In genomic region chrX:24054182-24055042, GRCh38 we compare ENCODE assay signal across 1 cellular context.
TF ChIP-seq lines count a peak whose summit lies in the region.

Gene EIF2S3, plus strand, starts transcription at chrX:24054956. Its CDS starts 13 bp downstream, at chrX:24054969.

TF ChIP-seq in HEK293, 187 proteins besides CTCF, POLR2A, EP300 and RAD21 (continued from another document and continues in another):
- TF ChIP-seq, protein P1, sequence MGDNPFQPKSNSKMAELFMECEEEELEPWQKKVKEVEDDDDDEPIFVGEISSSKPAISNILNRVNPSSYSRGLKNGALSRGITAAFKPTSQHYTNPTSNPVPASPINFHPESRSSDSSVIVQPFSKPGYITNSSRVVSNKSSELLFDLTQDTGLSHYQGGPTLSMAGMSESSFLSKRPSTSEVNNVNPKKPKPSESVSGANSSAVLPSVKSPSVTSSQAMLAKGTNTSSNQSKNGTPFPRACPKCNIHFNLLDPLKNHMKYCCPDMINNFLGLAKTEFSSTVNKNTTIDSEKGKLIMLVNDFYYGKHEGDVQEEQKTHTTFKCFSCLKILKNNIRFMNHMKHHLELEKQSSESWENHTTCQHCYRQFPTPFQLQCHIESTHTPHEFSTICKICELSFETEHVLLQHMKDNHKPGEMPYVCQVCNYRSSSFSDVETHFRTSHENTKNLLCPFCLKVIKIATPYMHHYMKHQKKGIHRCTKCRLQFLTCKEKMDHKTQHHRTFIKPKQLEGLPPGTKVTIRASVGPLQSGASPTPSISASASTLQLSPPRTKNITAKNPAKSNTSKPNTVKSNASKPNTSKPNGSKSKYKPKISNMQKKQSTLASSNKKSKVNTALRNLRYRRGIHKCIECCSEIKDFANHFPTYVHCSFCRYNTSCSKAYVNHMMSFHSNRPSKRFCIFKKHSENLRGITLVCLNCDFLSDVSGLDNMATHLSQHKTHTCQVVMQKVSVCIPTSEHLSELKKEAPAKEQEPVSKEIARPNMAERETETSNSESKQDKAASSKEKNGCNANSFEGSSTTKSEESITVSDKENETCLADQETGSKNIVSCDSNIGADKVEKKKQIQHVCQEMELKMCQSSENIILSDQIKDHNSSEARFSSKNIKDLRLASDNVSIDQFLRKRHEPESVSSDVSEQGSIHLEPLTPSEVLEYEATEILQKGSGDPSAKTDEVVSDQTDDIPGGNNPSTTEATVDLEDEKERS (tag by site-specific recombination; IDR thresholded peaks at IDR 0.05), result no peak
- TF ChIP-seq, protein P2, sequence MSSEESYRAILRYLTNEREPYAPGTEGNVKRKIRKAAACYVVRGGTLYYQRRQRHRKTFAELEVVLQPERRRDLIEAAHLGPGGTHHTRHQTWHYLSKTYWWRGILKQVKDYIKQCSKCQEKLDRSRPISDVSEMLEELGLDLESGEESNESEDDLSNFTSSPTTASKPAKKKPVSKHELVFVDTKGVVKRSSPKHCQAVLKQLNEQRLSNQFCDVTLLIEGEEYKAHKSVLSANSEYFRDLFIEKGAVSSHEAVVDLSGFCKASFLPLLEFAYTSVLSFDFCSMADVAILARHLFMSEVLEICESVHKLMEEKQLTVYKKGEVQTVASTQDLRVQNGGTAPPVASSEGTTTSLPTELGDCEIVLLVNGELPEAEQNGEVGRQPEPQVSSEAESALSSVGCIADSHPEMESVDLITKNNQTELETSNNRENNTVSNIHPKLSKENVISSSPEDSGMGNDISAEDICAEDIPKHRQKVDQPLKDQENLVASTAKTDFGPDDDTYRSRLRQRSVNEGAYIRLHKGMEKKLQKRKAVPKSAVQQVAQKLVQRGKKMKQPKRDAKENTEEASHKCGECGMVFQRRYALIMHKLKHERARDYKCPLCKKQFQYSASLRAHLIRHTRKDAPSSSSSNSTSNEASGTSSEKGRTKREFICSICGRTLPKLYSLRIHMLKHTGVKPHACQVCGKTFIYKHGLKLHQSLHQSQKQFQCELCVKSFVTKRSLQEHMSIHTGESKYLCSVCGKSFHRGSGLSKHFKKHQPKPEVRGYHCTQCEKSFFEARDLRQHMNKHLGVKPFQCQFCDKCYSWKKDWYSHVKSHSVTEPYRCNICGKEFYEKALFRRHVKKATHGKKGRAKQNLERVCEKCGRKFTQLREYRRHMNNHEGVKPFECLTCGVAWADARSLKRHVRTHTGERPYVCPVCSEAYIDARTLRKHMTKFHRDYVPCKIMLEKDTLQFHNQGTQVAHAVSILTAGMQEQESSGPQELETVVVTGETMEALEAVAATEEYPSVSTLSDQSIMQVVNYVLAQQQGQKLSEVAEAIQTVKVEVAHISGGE (tag by site-specific recombination; conservative IDR thresholded peaks at IDR 0.05; ENCODE audit: low read depth), result peak; percentile 93
- TF ChIP-seq ZBTB8A (tag by site-specific recombination; IDR thresholded peaks at IDR 0.05), result peak; percentile 86
- TF ChIP-seq, protein P3, sequence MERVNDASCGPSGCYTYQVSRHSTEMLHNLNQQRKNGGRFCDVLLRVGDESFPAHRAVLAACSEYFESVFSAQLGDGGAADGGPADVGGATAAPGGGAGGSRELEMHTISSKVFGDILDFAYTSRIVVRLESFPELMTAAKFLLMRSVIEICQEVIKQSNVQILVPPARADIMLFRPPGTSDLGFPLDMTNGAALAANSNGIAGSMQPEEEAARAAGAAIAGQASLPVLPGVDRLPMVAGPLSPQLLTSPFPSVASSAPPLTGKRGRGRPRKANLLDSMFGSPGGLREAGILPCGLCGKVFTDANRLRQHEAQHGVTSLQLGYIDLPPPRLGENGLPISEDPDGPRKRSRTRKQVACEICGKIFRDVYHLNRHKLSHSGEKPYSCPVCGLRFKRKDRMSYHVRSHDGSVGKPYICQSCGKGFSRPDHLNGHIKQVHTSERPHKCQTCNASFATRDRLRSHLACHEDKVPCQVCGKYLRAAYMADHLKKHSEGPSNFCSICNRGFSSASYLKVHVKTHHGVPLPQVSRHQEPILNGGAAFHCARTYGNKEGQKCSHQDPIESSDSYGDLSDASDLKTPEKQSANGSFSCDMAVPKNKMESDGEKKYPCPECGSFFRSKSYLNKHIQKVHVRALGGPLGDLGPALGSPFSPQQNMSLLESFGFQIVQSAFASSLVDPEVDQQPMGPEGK (tag by site-specific recombination; IDR thresholded peaks at IDR 0.05), result peak; percentile 94
- TF ChIP-seq, protein P4, sequence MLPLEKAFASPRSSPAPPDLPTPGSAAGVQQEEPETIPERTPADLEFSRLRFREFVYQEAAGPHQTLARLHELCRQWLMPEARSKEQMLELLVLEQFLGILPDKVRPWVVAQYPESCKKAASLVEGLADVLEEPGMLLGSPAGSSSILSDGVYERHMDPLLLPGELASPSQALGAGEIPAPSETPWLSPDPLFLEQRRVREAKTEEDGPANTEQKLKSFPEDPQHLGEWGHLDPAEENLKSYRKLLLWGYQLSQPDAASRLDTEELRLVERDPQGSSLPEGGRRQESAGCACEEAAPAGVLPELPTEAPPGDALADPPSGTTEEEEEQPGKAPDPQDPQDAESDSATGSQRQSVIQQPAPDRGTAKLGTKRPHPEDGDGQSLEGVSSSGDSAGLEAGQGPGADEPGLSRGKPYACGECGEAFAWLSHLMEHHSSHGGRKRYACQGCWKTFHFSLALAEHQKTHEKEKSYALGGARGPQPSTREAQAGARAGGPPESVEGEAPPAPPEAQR (tag by site-specific recombination; IDR thresholded peaks at IDR 0.05), result peak; percentile 78; the same call in 1 of the 2 replicates
- TF ChIP-seq ZNF501 (tag by site-specific recombination; IDR thresholded peaks at IDR 0.05), result peak; percentile 60; the same call in 1 of the 2 replicates
- TF ChIP-seq ZBTB21 (tag by site-specific recombination; IDR thresholded peaks at IDR 0.05), result peak; percentile 76
- no peak for TF ChIP-seq ZFP41 (tag by site-specific recombination; IDR thresholded peaks at IDR 0.05; ENCODE audit: borderline replicate concordance)
- no peak for TF ChIP-seq ZNF621 (tag by site-specific recombination; IDR thresholded peaks at IDR 0.05)
- peak; percentile 71 for TF ChIP-seq ZNF610 (tag by site-specific recombination; IDR thresholded peaks at IDR 0.05; ENCODE audit: borderline replicate concordance)
- TF ChIP-seq, protein P5, sequence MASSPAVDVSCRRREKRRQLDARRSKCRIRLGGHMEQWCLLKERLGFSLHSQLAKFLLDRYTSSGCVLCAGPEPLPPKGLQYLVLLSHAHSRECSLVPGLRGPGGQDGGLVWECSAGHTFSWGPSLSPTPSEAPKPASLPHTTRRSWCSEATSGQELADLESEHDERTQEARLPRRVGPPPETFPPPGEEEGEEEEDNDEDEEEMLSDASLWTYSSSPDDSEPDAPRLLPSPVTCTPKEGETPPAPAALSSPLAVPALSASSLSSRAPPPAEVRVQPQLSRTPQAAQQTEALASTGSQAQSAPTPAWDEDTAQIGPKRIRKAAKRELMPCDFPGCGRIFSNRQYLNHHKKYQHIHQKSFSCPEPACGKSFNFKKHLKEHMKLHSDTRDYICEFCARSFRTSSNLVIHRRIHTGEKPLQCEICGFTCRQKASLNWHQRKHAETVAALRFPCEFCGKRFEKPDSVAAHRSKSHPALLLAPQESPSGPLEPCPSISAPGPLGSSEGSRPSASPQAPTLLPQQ (tag by site-specific recombination; IDR thresholded peaks at IDR 0.05), result peak; percentile 73
- TF ChIP-seq ZFHX2 (tag by site-specific recombination; conservative IDR thresholded peaks at IDR 0.05), result peak; percentile 68
- no peak for TF ChIP-seq ZNF777 (tag by site-specific recombination; IDR thresholded peaks at IDR 0.05; ENCODE audit: borderline replicate concordance)
- 0 out of 2 replicates have a peak, but pooled peaks have one; percentile 70 for TF ChIP-seq HOXC10 (CRISPR knock-in tag; IDR thresholded peaks at IDR 0.05)
- no peak for TF ChIP-seq ZNF211 (tag by site-specific recombination; IDR thresholded peaks at IDR 0.05; ENCODE audit: low read depth)
- peak; percentile 85; the same call in 1 of the 2 replicates for TF ChIP-seq SP7 (tag by site-specific recombination; IDR thresholded peaks at IDR 0.05)
- TF ChIP-seq ZNF24 (tag by site-specific recombination; IDR thresholded peaks at IDR 0.05), result peak; percentile 87
- peak; percentile 6; the same call in 1 of the 2 replicates for TF ChIP-seq ZNF10 (tag by site-specific recombination; IDR thresholded peaks at IDR 0.05)
- peak; percentile 89 for TF ChIP-seq WT1 (tag by site-specific recombination; IDR thresholded peaks at IDR 0.05)
- TF ChIP-seq, protein P6, sequence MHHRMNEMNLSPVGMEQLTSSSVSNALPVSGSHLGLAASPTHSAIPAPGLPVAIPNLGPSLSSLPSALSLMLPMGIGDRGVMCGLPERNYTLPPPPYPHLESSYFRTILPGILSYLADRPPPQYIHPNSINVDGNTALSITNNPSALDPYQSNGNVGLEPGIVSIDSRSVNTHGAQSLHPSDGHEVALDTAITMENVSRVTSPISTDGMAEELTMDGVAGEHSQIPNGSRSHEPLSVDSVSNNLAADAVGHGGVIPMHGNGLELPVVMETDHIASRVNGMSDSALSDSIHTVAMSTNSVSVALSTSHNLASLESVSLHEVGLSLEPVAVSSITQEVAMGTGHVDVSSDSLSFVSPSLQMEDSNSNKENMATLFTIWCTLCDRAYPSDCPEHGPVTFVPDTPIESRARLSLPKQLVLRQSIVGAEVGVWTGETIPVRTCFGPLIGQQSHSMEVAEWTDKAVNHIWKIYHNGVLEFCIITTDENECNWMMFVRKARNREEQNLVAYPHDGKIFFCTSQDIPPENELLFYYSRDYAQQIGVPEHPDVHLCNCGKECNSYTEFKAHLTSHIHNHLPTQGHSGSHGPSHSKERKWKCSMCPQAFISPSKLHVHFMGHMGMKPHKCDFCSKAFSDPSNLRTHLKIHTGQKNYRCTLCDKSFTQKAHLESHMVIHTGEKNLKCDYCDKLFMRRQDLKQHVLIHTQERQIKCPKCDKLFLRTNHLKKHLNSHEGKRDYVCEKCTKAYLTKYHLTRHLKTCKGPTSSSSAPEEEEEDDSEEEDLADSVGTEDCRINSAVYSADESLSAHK (tag by site-specific recombination; IDR thresholded peaks at IDR 0.05), result peak; percentile 61; the same call in 1 of the 2 replicates
- peak; percentile 65 for TF ChIP-seq ZNF660 (tag by site-specific recombination; IDR thresholded peaks at IDR 0.05)
- TF ChIP-seq ZNF423 (tag by site-specific recombination; IDR thresholded peaks at IDR 0.05), result peak; percentile 30; the same call in 1 of the 2 replicates
- TF ChIP-seq RBAK (tag by site-specific recombination; IDR thresholded peaks at IDR 0.05), result no peak
- peak; percentile 100 for TF ChIP-seq ZXDB (tag by site-specific recombination; IDR thresholded peaks at IDR 0.05)
- TF ChIP-seq EGR2 (tag by site-specific recombination; IDR thresholded peaks at IDR 0.05; ENCODE audit: low read depth), result peak; percentile 65
- peak; percentile 78 for TF ChIP-seq YY2 (tag by site-specific recombination; IDR thresholded peaks at IDR 0.05)
- TF ChIP-seq, protein P7, sequence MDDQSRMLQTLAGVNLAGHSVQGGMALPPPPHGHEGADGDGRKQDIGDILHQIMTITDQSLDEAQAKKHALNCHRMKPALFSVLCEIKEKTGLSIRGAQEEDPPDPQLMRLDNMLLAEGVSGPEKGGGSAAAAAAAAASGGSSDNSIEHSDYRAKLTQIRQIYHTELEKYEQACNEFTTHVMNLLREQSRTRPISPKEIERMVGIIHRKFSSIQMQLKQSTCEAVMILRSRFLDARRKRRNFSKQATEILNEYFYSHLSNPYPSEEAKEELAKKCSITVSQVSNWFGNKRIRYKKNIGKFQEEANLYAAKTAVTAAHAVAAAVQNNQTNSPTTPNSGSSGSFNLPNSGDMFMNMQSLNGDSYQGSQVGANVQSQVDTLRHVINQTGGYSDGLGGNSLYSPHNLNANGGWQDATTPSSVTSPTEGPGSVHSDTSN (CRISPR knock-in tag; IDR thresholded peaks at IDR 0.05), result peak; percentile 85; the same call in 1 of the 2 replicates
- peak; percentile 59; the same call in 1 of the 2 replicates for TF ChIP-seq ZNF184 (tag by site-specific recombination; IDR thresholded peaks at IDR 0.05)
- TF ChIP-seq ZNF266 (tag by site-specific recombination; IDR thresholded peaks at IDR 0.05; ENCODE audit: low read depth), result 0 out of 2 replicates have a peak, but pooled peaks have one; percentile 8
- peak; percentile 96 for TF ChIP-seq KLF7 (tag by site-specific recombination; IDR thresholded peaks at IDR 0.05; ENCODE audit: borderline replicate concordance)
- TF ChIP-seq ZBTB20 (tag by site-specific recombination; IDR thresholded peaks at IDR 0.05), result peak; percentile 97
- TF ChIP-seq ZNF18 (tag by site-specific recombination; IDR thresholded peaks at IDR 0.05), result peak; percentile 74
- no peak for TF ChIP-seq ZNF560 (tag by site-specific recombination; IDR thresholded peaks at IDR 0.05; ENCODE audit: borderline replicate concordance)
- TF ChIP-seq KLF1 (tag by site-specific recombination; IDR thresholded peaks at IDR 0.05), result peak; percentile 94
- TF ChIP-seq, protein P8, sequence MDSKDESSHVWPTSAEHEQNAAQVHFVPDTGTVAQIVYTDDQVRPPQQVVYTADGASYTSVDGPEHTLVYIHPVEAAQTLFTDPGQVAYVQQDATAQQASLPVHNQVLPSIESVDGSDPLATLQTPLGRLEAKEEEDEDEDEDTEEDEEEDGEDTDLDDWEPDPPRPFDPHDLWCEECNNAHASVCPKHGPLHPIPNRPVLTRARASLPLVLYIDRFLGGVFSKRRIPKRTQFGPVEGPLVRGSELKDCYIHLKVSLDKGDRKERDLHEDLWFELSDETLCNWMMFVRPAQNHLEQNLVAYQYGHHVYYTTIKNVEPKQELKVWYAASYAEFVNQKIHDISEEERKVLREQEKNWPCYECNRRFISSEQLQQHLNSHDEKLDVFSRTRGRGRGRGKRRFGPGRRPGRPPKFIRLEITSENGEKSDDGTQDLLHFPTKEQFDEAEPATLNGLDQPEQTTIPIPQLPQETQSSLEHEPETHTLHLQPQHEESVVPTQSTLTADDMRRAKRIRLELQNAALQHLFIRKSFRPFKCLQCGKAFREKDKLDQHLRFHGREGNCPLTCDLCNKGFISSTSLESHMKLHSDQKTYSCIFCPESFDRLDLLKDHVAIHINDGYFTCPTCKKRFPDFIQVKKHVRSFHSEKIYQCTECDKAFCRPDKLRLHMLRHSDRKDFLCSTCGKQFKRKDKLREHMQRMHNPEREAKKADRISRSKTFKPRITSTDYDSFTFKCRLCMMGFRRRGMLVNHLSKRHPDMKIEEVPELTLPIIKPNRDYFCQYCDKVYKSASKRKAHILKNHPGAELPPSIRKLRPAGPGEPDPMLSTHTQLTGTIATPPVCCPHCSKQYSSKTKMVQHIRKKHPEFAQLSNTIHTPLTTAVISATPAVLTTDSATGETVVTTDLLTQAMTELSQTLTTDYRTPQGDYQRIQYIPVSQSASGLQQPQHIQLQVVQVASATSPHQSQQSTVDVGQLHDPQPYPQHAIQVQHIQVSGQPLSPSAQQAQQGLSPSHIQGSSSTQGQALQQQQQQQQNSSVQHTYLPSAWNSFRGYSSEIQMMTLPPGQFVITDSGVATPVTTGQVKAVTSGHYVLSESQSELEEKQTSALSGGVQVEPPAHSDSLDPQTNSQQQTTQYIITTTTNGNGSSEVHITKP (tag by site-specific recombination; IDR thresholded peaks at IDR 0.05), result peak; percentile 99
- no peak for TF ChIP-seq MZF1 (tag by site-specific recombination; IDR thresholded peaks at IDR 0.05; ENCODE audit: borderline replicate concordance)
